Comparison of ENCODE assay signal across 8 cellular contexts in the genomic region with DNA sequence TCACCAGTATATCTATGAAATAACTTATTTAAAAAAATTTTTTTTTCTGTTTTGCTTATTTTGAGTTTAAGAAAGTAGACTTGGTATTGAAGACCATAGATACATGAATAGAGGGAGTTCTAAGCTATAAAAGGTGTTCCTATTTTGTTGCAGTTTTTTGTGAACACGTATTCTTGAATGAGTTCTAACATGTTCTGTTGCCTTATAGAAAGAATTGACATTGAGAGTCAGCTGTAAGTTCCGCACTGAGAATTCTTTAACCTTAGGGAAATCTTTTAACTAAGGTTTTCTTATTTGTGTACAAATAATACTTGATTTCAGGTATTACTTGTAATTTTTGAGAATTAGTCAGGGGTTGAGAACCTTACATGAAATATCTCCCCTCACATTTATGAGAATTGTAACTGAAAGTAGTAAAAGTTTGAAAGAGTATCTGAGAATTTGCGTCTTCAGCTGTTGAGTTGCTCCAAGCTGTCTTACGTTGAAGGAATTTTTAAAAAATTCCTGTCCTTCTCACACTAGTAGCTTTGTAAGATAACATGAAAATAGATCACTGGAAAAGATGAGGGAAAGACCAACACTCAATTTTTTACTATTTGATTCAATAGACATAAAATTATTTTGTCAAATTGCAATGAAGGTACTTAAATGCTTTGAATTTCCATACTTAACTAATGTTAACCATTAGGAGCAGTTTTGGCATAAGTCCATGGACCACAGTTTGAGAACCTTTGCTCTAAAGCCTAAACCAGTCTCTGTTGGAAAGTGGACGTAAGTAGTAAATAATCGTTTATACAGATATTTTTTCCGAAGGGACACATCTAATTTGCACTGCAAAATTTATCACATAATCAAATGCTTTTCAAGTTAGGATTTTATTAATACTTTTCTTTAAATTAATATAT. TPM values are rescaled to one million over a fixed set of nuclear protein-coding genes. Genes with fewer than 3 reads are reported as not detected.
DNase-seq lines count a peak whose midpoint lies in the region; ATAC-seq, FAIRE-seq and TF ChIP-seq lines count a peak whose summit lies in the region.

No MANE protein-coding gene starts in this region.

- TF ChIP-seq CTCF in NB4 (IDR thresholded peaks at IDR 0.05; ENCODE audit: low read depth, low read length): no peak
- TF ChIP-seq CTCF in choroid plexus epithelial cell (conservative IDR thresholded peaks at IDR 0.05; ENCODE audit: low read depth, low read length): no peak
- no peak for TF ChIP-seq CTCF in neural crest cell (conservative IDR thresholded peaks at IDR 0.05)
- TF ChIP-seq CTCF in omental fat pad (IDR thresholded peaks at IDR 0.05): no peak
- TF ChIP-seq CTCF in Caco-2 (IDR thresholded peaks at IDR 0.05; ENCODE audit: insufficient read depth in 1 of 2, low read depth in 1 of 2, low read length in 1 of 2, severe bottlenecking in 1 of 2, unreplicated experiment in 1 of 2): no peak

- H3K9me3 Mint-ChIP-seq in neural crest cell (no peaks in the 10 kb centered on the region), Caco-2 (ENCODE audit: unreplicated experiment) (no peaks in the 10 kb centered on the region)

- peaks cover 6% of the 10 kb centered on the region; the same call in 1 of the 2 replicates for H3K4me1 ChIP-seq in Caco-2

- BruUV-seq in Caco-2 (replicated peaks; lab: Mats Ljungman, UMichigan): no TSS peak

- no peak for TF ChIP-seq POLR2A in NB4 (IDR thresholded peaks at IDR 0.05; ENCODE audit: extremely low read depth, insufficient read length)

- peak; percentile 36 for DNase-seq in EL
- DNase-seq in NB4 (ENCODE audit: low read depth): no peak
- DNase-seq in choroid plexus epithelial cell (ENCODE audit: low read depth): peak; percentile 43
- DNase-seq in neural crest cell (ENCODE audit: low read depth, low spot score): no peak
- DNase-seq in omental fat pad (ENCODE audit: low spot score): no peak
- no peak for DNase-seq in Caco-2
- DNase-seq in frontal cortex (ENCODE audit: low spot score in 2 of 2): no peak
- no peak for DNase-seq in NCI-H226

- POLR2A ChIA-PET in Caco-2 (lab: Charles Lee): no interaction called here

- intact Hi-C loops in Caco-2 (cut with micrococcal nuclease; ENCODE audit: unreplicated experiment): no loop called here

- H3K4me3 ChIP-seq in NB4 (ENCODE audit: low read depth, low read length) (peak overlapping the region; percentile 83), choroid plexus epithelial cell (ENCODE audit: low read depth, low read length) (peak overlapping the region; percentile 86), Caco-2 (ENCODE audit: low read depth, low read length) (no peak overlapping the region)

- peaks cover 2% of the 10 kb centered on the region for H3K36me3 Mint-ChIP-seq in neural crest cell (ENCODE audit: low read depth)
- peaks cover 8% of the 10 kb centered on the region for H3K36me3 Mint-ChIP-seq in Caco-2 (ENCODE audit: insufficient read depth, unreplicated experiment)

- H3K4me1 Mint-ChIP-seq in neural crest cell (peaks cover 41% of the 10 kb centered on the region), Caco-2 (ENCODE audit: low read depth, unreplicated experiment) (no peaks in the 10 kb centered on the region)

- FAIRE-seq in frontal cortex (lab: Jason Lieb, UNC): no peak

- H3K4me3 Mint-ChIP-seq in neural crest cell (peak overlapping the region; percentile 25), Caco-2 (ENCODE audit: unreplicated experiment) (no peak overlapping the region)

- H3K9me3 ChIP-seq in Caco-2: no peaks in the 10 kb centered on the region

- no peaks in the 10 kb centered on the region; the same call in 1 of the 2 replicates for H3K36me3 ChIP-seq in Caco-2 (ENCODE audit: control insufficient read depth, insufficient read depth, low read length)

- H3K27me3 Mint-ChIP-seq in neural crest cell (ENCODE audit: low read depth) (no peaks in the 10 kb centered on the region), Caco-2 (ENCODE audit: insufficient read depth, unreplicated experiment) (no peaks in the 10 kb centered on the region)

- CTCF ChIA-PET in Caco-2 (lab: Charles Lee): no interaction called here

- H3K27ac Mint-ChIP-seq in neural crest cell (ENCODE audit: unreplicated experiment) (no peak overlapping the region), Caco-2 (ENCODE audit: unreplicated experiment) (no peak overlapping the region)

- no peak for ATAC-seq in omental fat pad (ENCODE audit: low FRiP score)

- H3K27me3 ChIP-seq in Caco-2 (replicated peaks; ENCODE audit: control insufficient read depth, insufficient read depth, low read length): no peaks in the 10 kb centered on the region

RNA-seq across cellular contexts. Expression of a gene that starts 3.8 kb away (rescaled TPM):
- 61.2 and 62.7 TPM in 2 replicates for total RNA-seq in neural crest cell
- total RNA-seq in omental fat pad: 10 to 100 TPM; 21.4 to 31.9 (median 27.7) TPM
- 29.9 and 30.5 TPM in 2 replicates for total RNA-seq in Caco-2 (2022)
- 22.4 TPM for total RNA-seq in frontal cortex

Comparison
In these comparisons a context has a peak if more than half of its experiments do, and no peak if none do; other contexts are left out.
1. DNase-seq: peak in EL (single experiment) and choroid plexus epithelial cell (single experiment); none in NB4 (single experiment), neural crest cell (single experiment), omental fat pad (single experiment), Caco-2 (0 of 2), frontal cortex (0 of 2) and NCI-H226 (single experiment).